Comparison of ENCODE assay signal across 8 cellular contexts in the genomic region with DNA sequence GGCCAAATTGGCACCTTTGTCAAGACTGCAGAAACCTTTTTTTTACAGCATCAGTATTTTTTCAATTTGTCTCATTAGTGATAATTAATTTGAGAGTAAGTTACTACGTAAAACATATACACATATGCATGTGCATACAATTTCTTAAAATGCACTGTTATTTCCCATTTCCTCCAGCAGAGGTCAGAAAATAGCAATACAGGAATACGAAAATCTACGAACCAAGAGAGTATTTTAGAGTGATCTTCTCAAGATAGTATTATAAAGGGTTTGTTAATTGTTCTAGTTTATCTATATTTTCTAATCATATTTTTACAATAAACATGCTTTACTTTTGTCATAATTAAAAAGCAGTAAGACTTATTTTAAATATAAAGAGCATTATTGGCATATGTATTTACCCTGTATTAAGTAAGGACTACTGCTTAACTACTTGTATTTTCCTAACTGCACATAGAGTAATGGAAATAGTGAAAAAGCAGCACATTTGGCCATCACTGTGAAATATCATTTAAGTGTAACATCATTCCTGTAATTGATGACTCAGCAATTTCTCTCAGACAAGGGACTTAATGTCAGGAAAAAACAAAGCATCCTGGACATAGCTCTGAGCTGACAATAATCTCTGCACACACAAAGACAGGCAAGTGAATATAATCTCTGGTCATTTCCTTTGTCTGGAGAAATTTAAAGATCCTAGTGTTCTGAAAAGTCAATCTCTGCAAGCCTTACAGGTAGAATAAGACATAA. TPM values are rescaled to one million over a fixed set of nuclear protein-coding genes. Genes with fewer than 3 reads are reported as not detected.
DNase-seq lines count a peak whose midpoint lies in the region; ATAC-seq and TF ChIP-seq lines count a peak whose summit lies in the region.

No MANE protein-coding gene starts in this region.

- DNase-seq in NCI-H2227 (lab: John Stamatoyannopoulos, UW; ENCODE audit: unreplicated experiment) (peak; percentile 42), NCI-H2227 treated with DMSO at 0.1 percent for 48 hours (lab: John Stamatoyannopoulos, UW) (no peak), NCI-H446 treated with DMSO at 0.1 percent for 48 hours (lab: John Stamatoyannopoulos, UW) (peak; percentile 17), dermis microvascular lymphatic vessel endothelial cell (ENCODE audit: low read depth in 2 of 2) (peak; percentile 26 to 30), GDM1 (lab: John Stamatoyannopoulos, UW) (no peak), germinal center (ENCODE audit: low spot score) (no peak)

- H3K27ac ChIP-seq in parathyroid adenoma, result no peak overlapping the region

- no peak overlapping the region for H2AFZ ChIP-seq in parathyroid adenoma

- no peaks in the 10 kb centered on the region for H3K36me3 ChIP-seq in parathyroid adenoma (ENCODE audit: control insufficient read depth, insufficient read depth, low read length)

- no peaks in the 10 kb centered on the region for H3K79me2 ChIP-seq in parathyroid adenoma

- no peak overlapping the region for H3K9ac ChIP-seq in parathyroid adenoma

- no peak overlapping the region for H3K4me2 ChIP-seq in parathyroid adenoma (ENCODE audit: low read length)

- H3K4me1 ChIP-seq in parathyroid adenoma, result no peaks in the 10 kb centered on the region

- H3K9me3 ChIP-seq in parathyroid adenoma (ENCODE audit: control insufficient read depth, low read length), result no peaks in the 10 kb centered on the region

- peak; percentile 55 for TF ChIP-seq CTCF in parathyroid adenoma (IDR thresholded peaks at IDR 0.05)

- ATAC-seq in HG03442 (IDR thresholded peaks at IDR 0.05; ENCODE audit: unreplicated experiment), result no peak

- no peak overlapping the region for H3K4me3 ChIP-seq in parathyroid adenoma (ENCODE audit: low read depth, low read length)

- no peaks in the 10 kb centered on the region for H3K27me3 ChIP-seq in parathyroid adenoma (ENCODE audit: control insufficient read depth, insufficient read depth, low read length)

RNA-seq across cellular contexts. Expression of gene MAOB, which starts 45.6 kb away (rescaled TPM):
- 0.13 TPM in 1 of 2 replicates, not detected in the other for total RNA-seq in dermis microvascular lymphatic vessel endothelial cell

Comparison
In these comparisons a context has a peak if more than half of its experiments do, and no peak if none do; other contexts are left out.
1. DNase-seq: peak in NCI-H2227 (single experiment), NCI-H446 treated with DMSO at 0.1 percent for 48 hours (single experiment) and dermis microvascular lymphatic vessel endothelial cell (2 of 2); none in NCI-H2227 treated with DMSO at 0.1 percent for 48 hours (single experiment), GDM1 (single experiment) and germinal center (single experiment).